8 cellular contexts compared by ENCODE assay signal in the genomic region with DNA sequence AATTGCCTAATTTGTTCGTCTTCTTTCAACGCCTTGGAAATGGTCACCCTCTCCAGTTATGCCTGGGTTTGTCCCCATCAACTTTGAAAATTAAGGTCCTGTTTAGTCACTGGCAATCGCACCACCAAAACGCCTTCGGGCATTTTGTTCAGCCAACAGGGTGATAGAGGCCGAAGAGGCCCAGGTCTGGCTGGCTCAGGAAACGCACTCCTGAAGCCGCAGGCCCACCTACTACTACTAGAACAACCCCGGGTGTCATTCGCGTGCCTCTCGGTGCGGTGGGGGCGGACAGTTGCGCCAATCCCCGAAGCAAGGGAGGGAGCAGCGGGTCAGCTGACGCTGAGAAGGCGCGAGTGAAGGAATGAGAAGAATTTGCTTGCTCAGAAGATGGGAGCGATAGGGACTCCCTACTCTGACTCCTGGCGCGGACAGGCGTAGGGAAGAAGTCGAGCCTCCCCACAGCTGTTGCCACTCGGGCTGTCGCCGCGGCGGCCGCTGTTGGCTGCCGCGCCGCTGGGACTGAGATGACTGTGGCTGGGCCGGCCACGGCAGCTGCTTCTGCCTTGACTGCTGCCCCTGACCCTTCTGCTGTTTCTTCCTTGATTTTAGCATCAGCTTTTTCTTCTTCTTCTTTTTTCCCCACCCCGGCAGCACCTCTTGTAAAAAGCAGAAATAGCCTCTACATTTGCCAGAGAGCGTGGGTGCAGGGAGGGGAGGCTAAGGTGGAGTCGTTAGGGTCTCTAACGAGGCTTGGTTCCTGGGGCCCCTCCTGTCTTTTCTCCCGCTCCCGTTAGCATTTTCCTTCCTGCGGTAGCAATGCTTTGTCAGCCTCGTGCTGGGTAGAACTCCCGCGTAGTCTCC.
DNase-seq lines count a peak whose midpoint lies in the region; TF ChIP-seq lines count a peak whose summit lies in the region.

No MANE protein-coding gene starts in this region.

- no peaks in the 10 kb centered on the region for H3K79me1 ChIP-seq in mesendoderm (ENCODE audit: low read length)

- peak overlapping the region; percentile 50 for H4K5ac ChIP-seq in mesendoderm (ENCODE audit: low read length)

- H2AK5ac ChIP-seq in mesendoderm (ENCODE audit: low read length), result no peak overlapping the region

- H3K4ac ChIP-seq in mesendoderm (ENCODE audit: low read depth, low read length), result peak overlapping the region; percentile 76

- H2BK5ac ChIP-seq in mesendoderm (ENCODE audit: low read length), result peak overlapping the region; percentile 75

- no peak overlapping the region for H4K8ac ChIP-seq in mesendoderm (ENCODE audit: low read depth, low read length)

- H3K18ac ChIP-seq in mesendoderm (ENCODE audit: low read length), result peak overlapping the region; percentile 96

- H3K9ac ChIP-seq in mesendoderm (ENCODE audit: low read length), result peak overlapping the region; percentile 70

- no peak overlapping the region for H3K23ac ChIP-seq in mesendoderm (ENCODE audit: low read length)

- no CpG with 5 or more reads among the region's 46 CpGs for WGBS in mesendoderm (ENCODE audit: extremely low coverage, insufficient coverage, low lambda C conversion rate)
- 20 to 29% methylated on average over 44 to 46 of the region's 46 CpGs for WGBS in tibial nerve, 2 donors

- H3K4me1 ChIP-seq in mesendoderm (ENCODE audit: control insufficient read depth, low read depth, low read length), result peaks cover 6% of the 10 kb centered on the region
- H3K4me1 ChIP-seq in tibial nerve, result peaks cover 0 to 39% (median 0%) of the 10 kb centered on the region in 4 donors

- H2BK120ac ChIP-seq in mesendoderm (ENCODE audit: low read depth, low read length), result peak overlapping the region; percentile 64

- peak overlapping the region; percentile 81 for H3K56ac ChIP-seq in mesendoderm (ENCODE audit: low read length)

- TF ChIP-seq POLR2A in erythroblast (IDR thresholded peaks at IDR 0.05; ENCODE audit: low read length), result no peak
- peak in 1 of 2 donors; percentile 34 for TF ChIP-seq POLR2A in tibial nerve (IDR thresholded peaks at IDR 0.05)

- no peaks in the 10 kb centered on the region for H3K9me3 ChIP-seq in tibial nerve

- H3K79me2 ChIP-seq in mesendoderm (ENCODE audit: control insufficient read depth, insufficient read depth, low read length), result no peaks in the 10 kb centered on the region

- TF ChIP-seq CTCF in tibial nerve (IDR thresholded peaks at IDR 0.05), result peak in 1 of 5 experiments; percentile 11

- H3K4me2 ChIP-seq in mesendoderm (ENCODE audit: low read length), result peak overlapping the region; percentile 52

- no peak overlapping the region for H2BK15ac ChIP-seq in mesendoderm (replicated peaks; ENCODE audit: low read depth)

- H3K4me3 ChIP-seq in mesendoderm (ENCODE audit: low read length) (no peak overlapping the region), tibial nerve (peak overlapping the region; percentile 33 to 51 (median 36))

- H3K27me3 ChIP-seq in mesendoderm (ENCODE audit: insufficient read depth, low read length, poor library complexity) (no peaks in the 10 kb centered on the region), tibial nerve (no peaks in the 10 kb centered on the region)

- no peaks in the 10 kb centered on the region for H3K36me3 ChIP-seq in mesendoderm (ENCODE audit: control insufficient read depth, insufficient read depth, low read length)
- no peaks in the 10 kb centered on the region for H3K36me3 ChIP-seq in tibial nerve

- H3K27ac ChIP-seq in mesendoderm (ENCODE audit: low read depth, low read length), result peak overlapping the region; percentile 95
- H3K27ac ChIP-seq in tibial nerve, result peak overlapping the region; percentile 78 to 93 (median 86)

- TF ChIP-seq EP300 in tibial nerve (IDR thresholded peaks at IDR 0.05), result peak; percentile 47 to 87

- DNase-seq in D341Med (ENCODE audit: low spot score) (peak; percentile 11), NCI-H510A (lab: John Stamatoyannopoulos, UW) (peak; percentile 17), erythroblast (lab: John Stamatoyannopoulos, UW) (peak; percentile 15 to 30), mesendoderm (peak; percentile 99), tibial nerve (ENCODE audit: low spot score in 2 of 2) (peak; percentile 23), NK-92 (lab: John Stamatoyannopoulos, UW; ENCODE audit: unreplicated experiment) (no peak), NCI-H2081 (lab: John Stamatoyannopoulos, UW) (no peak), T-helper 1 cell (no peak)

Comparison
In these comparisons a context has a peak if more than half of its experiments do, and no peak if none do; other contexts are left out.
1. DNase-seq: peak in D341Med (single experiment), NCI-H510A (single experiment), erythroblast (2 of 2), mesendoderm (single experiment) and tibial nerve (2 of 2); none in NK-92 (single experiment), NCI-H2081 (0 of 2) and T-helper 1 cell (0 of 5).